In the genomic region with DNA sequence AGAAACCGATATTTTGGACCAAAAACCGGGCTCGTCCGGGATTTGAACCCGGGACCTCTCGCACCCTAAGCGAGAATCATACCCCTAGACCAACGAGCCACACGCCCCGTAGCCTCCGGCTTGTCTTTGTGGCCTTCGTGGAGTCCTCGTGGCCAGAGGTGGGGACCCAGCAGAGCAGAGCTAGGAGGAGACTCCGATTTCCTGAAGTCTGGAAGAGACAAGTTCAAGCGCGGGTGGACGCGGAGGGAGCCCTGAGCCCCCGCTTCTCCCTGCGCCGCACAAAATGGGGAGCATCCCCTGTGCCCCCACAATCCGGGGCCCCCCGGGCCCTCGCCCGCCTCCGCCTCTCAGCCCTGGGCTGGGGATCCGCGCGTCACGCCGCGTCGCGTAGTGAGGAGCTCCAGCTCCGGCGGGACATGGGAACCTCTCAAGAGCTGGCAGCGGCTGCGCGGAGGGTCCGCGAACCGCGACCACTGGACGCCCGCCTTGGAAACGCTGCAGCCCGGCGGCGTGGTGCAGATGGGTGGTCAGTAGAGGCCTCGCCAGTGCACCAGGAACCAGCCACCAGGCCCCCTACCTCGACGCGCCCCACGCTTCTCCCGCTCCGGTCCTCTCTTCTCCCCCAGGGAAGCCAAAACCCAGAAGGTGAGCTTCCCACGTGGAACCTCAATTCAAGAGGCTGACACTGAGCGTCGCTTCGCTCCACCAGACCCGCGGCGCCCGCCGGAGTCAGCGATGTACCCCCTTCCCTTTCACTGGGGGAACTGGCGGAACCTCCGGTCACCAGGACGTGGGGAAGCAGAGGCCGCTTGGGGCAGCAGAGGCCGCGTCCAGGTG, we compare ENCODE assay signal across 8 cellular contexts. TPM values are rescaled to one million over a fixed set of nuclear protein-coding genes. Genes with fewer than 3 reads are reported as not detected.
DNase-seq lines count a peak whose midpoint lies in the region; ATAC-seq, FAIRE-seq and TF ChIP-seq lines count a peak whose summit lies in the region.

No MANE protein-coding gene starts in this region.

- H3K27ac ChIP-seq in BLaER1, result no peak overlapping the region
- peak overlapping the region; percentile 32 for H3K27ac ChIP-seq in epithelial cell of prostate

- peak overlapping the region; percentile 51 for H3K4me3 ChIP-seq in BLaER1

- peaks cover 66% of the 10 kb centered on the region for H3K9me3 ChIP-seq in BLaER1

- TF ChIP-seq CTCF in HFFc6 (IDR thresholded peaks at IDR 0.05) (peak; percentile 69), nephron (IDR thresholded peaks at IDR 0.05; ENCODE audit: unreplicated experiment in 3 of 3) (no peak), D721Med (IDR thresholded peaks at IDR 0.05; ENCODE audit: insufficient read depth, missing control alignments) (no peak)

- no peak for ATAC-seq in GM19023 (IDR thresholded peaks at IDR 0.05; ENCODE audit: unreplicated experiment)

- no peaks in the 10 kb centered on the region for H3K4me1 ChIP-seq in BLaER1

- peak; percentile 65 for DNase-seq in HFFc6
- DNase-seq in activated CD4-positive, CD25-positive, alpha-beta regulatory T cell treated with anti-CD3 and anti-CD28 coated beads, Interleukin-2, amount 50 U/mL, for 72 hours, result peak; percentile 69
- no peak for DNase-seq in epithelial cell of prostate (ENCODE audit: low read depth, low spot score)
- DNase-seq in D721Med (ENCODE audit: insufficient read length, low spot score), result no peak
- DNase-seq in medulla oblongata (ENCODE audit: extremely low spot score), result no peak

- H3K27me3 Mint-ChIP-seq in HFFc6 (ENCODE audit: insufficient read depth), result peaks cover 23% of the 10 kb centered on the region
- peaks cover 97% of the 10 kb centered on the region for H3K27me3 Mint-ChIP-seq in nephron (ENCODE audit: low read depth)

- H3K4me2 ChIP-seq in BLaER1, result no peak overlapping the region

- H3K36me3 Mint-ChIP-seq in HFFc6 (ENCODE audit: low read depth) (no peaks in the 10 kb centered on the region), nephron (ENCODE audit: low read depth) (no peaks in the 10 kb centered on the region)

- H3K4me1 Mint-ChIP-seq in HFFc6 (ENCODE audit: low read depth) (peaks cover 20% of the 10 kb centered on the region), nephron (peaks cover 18% of the 10 kb centered on the region)

- FAIRE-seq in D721Med (lab: Jason Lieb, UNC), result no peak

- H3K27me3 ChIP-seq in BLaER1, result peaks cover 86% of the 10 kb centered on the region

- H3K36me3 ChIP-seq in BLaER1, result peaks cover 10% of the 10 kb centered on the region; the same call in 1 of the 2 replicates

- H3K4me3 Mint-ChIP-seq in HFFc6 (peak overlapping the region; percentile 95), nephron (peak overlapping the region; percentile 81 to 85 (median 82))

- H3K9ac ChIP-seq in BLaER1, result no peak overlapping the region

- no peaks in the 10 kb centered on the region for H4K20me1 ChIP-seq in BLaER1

- peak overlapping the region; percentile 57; the same call in 1 of the 2 replicates for H3K27ac Mint-ChIP-seq in HFFc6
- H3K27ac Mint-ChIP-seq in nephron, result no peak overlapping the region

- H3K9me3 Mint-ChIP-seq in HFFc6, result no peaks in the 10 kb centered on the region; the same call in 1 of the 2 replicates
- H3K9me3 Mint-ChIP-seq in nephron, result peaks cover 5% of the 10 kb centered on the region

RNA-seq across cellular contexts. Expression of gene OR1F1, which starts 5.2 kb away (rescaled TPM):
- total RNA-seq in HFFc6 (2021; fragmentation: NEBNext Ultra II Directional; extraction: Animal tissue kit (Norgen Biotek cat#: 25700)), result not detected

RNA-seq across cellular contexts. Expression of gene ZNF213, which starts 48.0 kb away (rescaled TPM):
- total RNA-seq in HFFc6 (2021; fragmentation: NEBNext Ultra II Directional; extraction: Animal tissue kit (Norgen Biotek cat#: 25700)), result 1 to 10 TPM; 5.9 to 7.3 (median 6.9) TPM

RNA-seq across cellular contexts. Expression of gene ZNF200, which starts 52.1 kb away (rescaled TPM):
- 1 to 10 TPM; 5.1 to 6.3 (median 5.7) TPM for total RNA-seq in HFFc6 (2021; fragmentation: NEBNext Ultra II Directional; extraction: Animal tissue kit (Norgen Biotek cat#: 25700))

Comparison
In these comparisons a context has a peak if more than half of its experiments do, and no peak if none do; other contexts are left out.
1. DNase-seq: peak in HFFc6 (single experiment) and activated CD4-positive, CD25-positive, alpha-beta regulatory T cell treated with anti-CD3 and anti-CD28 coated beads, Interleukin-2, amount 50 U/mL, for 72 hours (single experiment); none in epithelial cell of prostate (single experiment), D721Med (single experiment) and medulla oblongata (single experiment).